In the genomic region with DNA sequence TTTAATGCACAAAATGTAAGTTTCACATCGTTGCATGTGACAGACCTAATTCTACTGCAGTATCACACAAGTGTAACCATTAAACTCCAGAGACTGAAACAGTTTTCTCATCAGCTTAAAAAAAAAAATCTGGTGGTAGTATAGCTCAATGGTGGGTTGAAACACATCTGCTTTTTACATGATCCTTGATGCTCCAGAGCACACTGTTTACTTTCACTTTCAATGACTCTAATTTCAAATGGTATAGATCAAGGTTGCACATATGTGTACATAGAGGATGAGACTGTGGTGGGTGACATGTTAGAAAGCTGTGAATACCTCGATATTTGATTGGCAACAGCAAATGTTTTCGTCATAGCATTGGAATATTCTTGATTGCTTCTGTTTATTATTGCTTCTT, we compare ENCODE assay signal across 12 cellular contexts. TPM values are rescaled to one million over a fixed set of nuclear protein-coding genes. Genes with fewer than 3 reads are reported as not detected.
DNase-seq lines count a peak whose midpoint lies in the region; ATAC-seq lines count a peak whose summit lies in the region.
"Had no signal": no experiment of that assay in that cellular context is flagged by ENCODE, and none has a peak within 500 bp of the region (broad histone marks: within the 10 kb centered on the region; RNA-seq: fewer than 3 reads in every experiment).

No MANE protein-coding gene starts in this region.

- H3K4me1 ChIP-seq in CD8-positive, alpha-beta memory T cell (ENCODE audit: insufficient read depth, low read length) = peaks cover 9% of the 10 kb centered on the region
- H3K4me1 ChIP-seq: adrenal gland, tibial artery had no signal

- H3K27ac ChIP-seq in CD8-positive, alpha-beta memory T cell (ENCODE audit: low read depth, low read length) = no peak overlapping the region
- H3K27ac ChIP-seq: adrenal gland, tibial artery had no signal

- H3K4me3 Mint-ChIP-seq in CD8-positive, alpha-beta memory T cell = peak overlapping the region in 5 of 7 donors; percentile 23 to 70 (median 41)
- H3K4me3 Mint-ChIP-seq in activated T-helper 1 cell treated with anti-CD3 and anti-CD28 coated beads, Interleukin-12 subunit alpha, Interleukin-12 subunit beta, Interleukin-2, Interleukin-4 antibody, amounts not matched to agents 30 ng/mL and 10 ng/mL and 1 ng/mL, durations not matched to agents 14 hours and 24 hours and 36 hours = peak overlapping the region; percentile 17

- H3K9me3 Mint-ChIP-seq in CD8-positive, alpha-beta memory T cell = no peaks in the 10 kb centered on the region
- peaks cover 13% of the 10 kb centered on the region for H3K9me3 Mint-ChIP-seq in activated T-helper 1 cell treated with anti-CD3 and anti-CD28 coated beads, Interleukin-12 subunit alpha, Interleukin-12 subunit beta, Interleukin-2, Interleukin-4 antibody, amounts not matched to agents 30 ng/mL and 10 ng/mL and 1 ng/mL, durations not matched to agents 14 hours and 24 hours and 36 hours

- no peaks in the 10 kb centered on the region for H3K36me3 ChIP-seq in CD8-positive, alpha-beta memory T cell (ENCODE audit: insufficient read depth, low read length)
- H3K36me3 ChIP-seq: adrenal gland, tibial artery had no signal

- no peak for DNase-seq in CD8-positive, alpha-beta memory T cell
- DNase-seq in activated T-helper 1 cell treated with anti-CD3 and anti-CD28 coated beads, Interleukin-12 subunit alpha, Interleukin-12 subunit beta, Interleukin-2, Interleukin-4 antibody, amounts not matched to agents 30 ng/mL and 10 ng/mL and 1 ng/mL, durations not matched to agents 14 hours and 24 hours and 36 hours (ENCODE audit: low spot score) = no peak
- no peak for DNase-seq in Right ventricle myocardium inferior (ENCODE audit: missing footprints)
- no peak for DNase-seq in NCI-H2171 (lab: John Stamatoyannopoulos, UW)
- DNase-seq in GDM1 (lab: John Stamatoyannopoulos, UW) = no peak
- DNase-seq: adrenal gland; stimulated activated CD4-positive, alpha-beta T cell treated with anti-CD3 and anti-CD28 coated beads, Interleukin-2, amount 100 ng/mL, for 48 hours; tibial artery had no signal

- peaks cover 0 to 7% (median 0%) of the 10 kb centered on the region in 3 donors for H3K36me3 Mint-ChIP-seq in CD8-positive, alpha-beta memory T cell
- peaks cover 35% of the 10 kb centered on the region for H3K36me3 Mint-ChIP-seq in activated T-helper 1 cell treated with anti-CD3 and anti-CD28 coated beads, Interleukin-12 subunit alpha, Interleukin-12 subunit beta, Interleukin-2, Interleukin-4 antibody, amounts not matched to agents 30 ng/mL and 10 ng/mL and 1 ng/mL, durations not matched to agents 14 hours and 24 hours and 36 hours (ENCODE audit: low read depth)
- H3K36me3 Mint-ChIP-seq: CD4-positive, CD25-positive, alpha-beta regulatory T cell had no signal

- peak overlapping the region in 4 of 8 donors; percentile 3 to 74 (median 20) for H3K27ac Mint-ChIP-seq in CD8-positive, alpha-beta memory T cell
- H3K27ac Mint-ChIP-seq in activated T-helper 1 cell treated with anti-CD3 and anti-CD28 coated beads, Interleukin-12 subunit alpha, Interleukin-12 subunit beta, Interleukin-2, Interleukin-4 antibody, amounts not matched to agents 30 ng/mL and 10 ng/mL and 1 ng/mL, durations not matched to agents 14 hours and 24 hours and 36 hours = no peak overlapping the region
- H3K27ac Mint-ChIP-seq: CD4-positive, CD25-positive, alpha-beta regulatory T cell had no signal

- H3K27me3 Mint-ChIP-seq in CD8-positive, alpha-beta memory T cell = no peaks in the 10 kb centered on the region
- no peaks in the 10 kb centered on the region for H3K27me3 Mint-ChIP-seq in activated T-helper 1 cell treated with anti-CD3 and anti-CD28 coated beads, Interleukin-12 subunit alpha, Interleukin-12 subunit beta, Interleukin-2, Interleukin-4 antibody, amounts not matched to agents 30 ng/mL and 10 ng/mL and 1 ng/mL, durations not matched to agents 14 hours and 24 hours and 36 hours (ENCODE audit: insufficient read depth)
- H3K27me3 Mint-ChIP-seq: CD4-positive, CD25-positive, alpha-beta regulatory T cell had no signal

- intact Hi-C loops in activated T-helper 1 cell treated with anti-CD3 and anti-CD28 coated beads, Interleukin-12 subunit alpha, Interleukin-12 subunit beta, Interleukin-2, Interleukin-4 antibody, amounts not matched to agents 30 ng/mL and 10 ng/mL and 1 ng/mL, durations not matched to agents 14 hours and 24 hours and 36 hours (cut with micrococcal nuclease) = loop anchor here (2.0 kb wide), 2 partner anchors 17 to 23 kb away; a partner anchor contains a TSS
- intact Hi-C loops in Right ventricle myocardium inferior (cut with DNase I) = no loop called here

- no peaks in the 10 kb centered on the region for H3K27me3 ChIP-seq in CD8-positive, alpha-beta memory T cell (ENCODE audit: insufficient read depth, low read length, poor library complexity, severe bottlenecking)
- H3K27me3 ChIP-seq: adrenal gland, tibial artery had no signal

- H3K4me3 ChIP-seq in CD8-positive, alpha-beta memory T cell (ENCODE audit: low read length) = no peak overlapping the region
- H3K4me3 ChIP-seq: adrenal gland, tibial artery had no signal

- peaks cover 45 to 68% (median 65%) of the 10 kb centered on the region in 3 donors for H3K4me1 Mint-ChIP-seq in CD8-positive, alpha-beta memory T cell
- H3K4me1 Mint-ChIP-seq in activated T-helper 1 cell treated with anti-CD3 and anti-CD28 coated beads, Interleukin-12 subunit alpha, Interleukin-12 subunit beta, Interleukin-2, Interleukin-4 antibody, amounts not matched to agents 30 ng/mL and 10 ng/mL and 1 ng/mL, durations not matched to agents 14 hours and 24 hours and 36 hours (ENCODE audit: low read depth) = peaks cover 80% of the 10 kb centered on the region

- ATAC-seq in GM19395 (IDR thresholded peaks at IDR 0.05; ENCODE audit: unreplicated experiment) (peak; percentile 63), HG03139 (IDR thresholded peaks at IDR 0.05; ENCODE audit: unreplicated experiment) (peak; percentile 53), HG02870 (IDR thresholded peaks at IDR 0.05; ENCODE audit: unreplicated experiment) (no peak), Right ventricle myocardium inferior (no peak)

- CTCF ChIA-PET in CD8-positive, alpha-beta memory T cell (lab: Charles Lee) = no interaction called here

- POLR2A ChIA-PET in CD8-positive, alpha-beta memory T cell (lab: Charles Lee) = interaction anchor here (0.7 kb wide), 1 partner anchor 23 kb away, joined by 4 read pairs; no protein-coding TSS in a partner anchor

- no peaks in the 10 kb centered on the region for H3K9me3 ChIP-seq in CD8-positive, alpha-beta memory T cell (ENCODE audit: low read length)
- H3K9me3 ChIP-seq: adrenal gland, tibial artery had no signal

RNA-seq across cellular contexts. Expression of a gene that starts 22.4 kb away (rescaled TPM):
- 10 to 100 TPM; 16.5 to 17.0 TPM for total RNA-seq in CD8-positive, alpha-beta memory T cell
- 13.6 TPM for polyA plus RNA-seq in CD8-positive, alpha-beta memory T cell
- 93.2 and 96.0 TPM in 2 replicates for total RNA-seq in activated T-helper 1 cell treated with anti-CD3 and anti-CD28 coated beads, Interleukin-12 subunit alpha, Interleukin-12 subunit beta, Interleukin-2, Interleukin-4 antibody, amounts not matched to agents 30 ng/mL and 10 ng/mL and 1 ng/mL, durations not matched to agents 14 hours and 24 hours and 36 hours
- total RNA-seq in Right ventricle myocardium inferior = 1.2 TPM

Comparison
In these comparisons a context has a peak if more than half of its experiments do, and no peak if none do; other contexts are left out.
1. ATAC-seq: peak in GM19395 (single experiment) and HG03139 (single experiment); none in HG02870 (single experiment) and Right ventricle myocardium inferior (single experiment).